ENCODE assay signal across 8 cellular contexts in genomic region chr20:43840382-43841070, GRCh38.
DNase-seq lines count a peak whose midpoint lies in the region; ATAC-seq and TF ChIP-seq lines count a peak whose summit lies in the region.

No MANE protein-coding gene starts in this region.

- H3K27me3 ChIP-seq in colonic mucosa: no peaks in the 10 kb centered on the region

- H3K36me3 Mint-ChIP-seq in T-cell: no peaks in the 10 kb centered on the region

- CTCF ChIA-PET in HEK293 (lab: Yijun Ruan, JAX) (interaction anchor here (0.6 to 1.3 kb wide), 13 partner anchors 13 to 1212 kb away, joined by 3 to 11 read pairs (median 4); no protein-coding TSS in a partner anchor), T-cell (lab: Charles Lee) (interaction anchor here (0.6 kb wide), 2 partner anchors 53 to 178 kb away, joined by 3 read pairs; no protein-coding TSS in a partner anchor)

- intact Hi-C loops in colonic mucosa (cut with DNase I): loop anchor here (10.0 kb wide), 1 partner anchor 234 kb away; no protein-coding TSS in a partner anchor

- peaks cover 0 to 10% of the 10 kb centered on the region in 2 donors for H3K27me3 Mint-ChIP-seq in T-cell

- TF ChIP-seq CTCF in HEK293 (tag by site-specific recombination; IDR thresholded peaks at IDR 0.05) (peak; percentile 19; the same call in 1 of the 2 replicates), colonic mucosa (IDR thresholded peaks at IDR 0.05) (no peak)

- H3K4me3 Mint-ChIP-seq in T-cell: no peak overlapping the region

- H3K4me1 ChIP-seq in HEK293 (ENCODE audit: control insufficient read depth, insufficient read depth, low read length): no peaks in the 10 kb centered on the region
- no peaks in the 10 kb centered on the region for H3K4me1 ChIP-seq in colonic mucosa

- POLR2A ChIA-PET in HEK293 (lab: Yijun Ruan, JAX) (no interaction called here), T-cell (lab: Charles Lee) (no interaction called here)

- H3K4me1 Mint-ChIP-seq in T-cell: peaks cover 26 to 43% (median 37%) of the 10 kb centered on the region in 3 donors

- ATAC-seq in T-cell (replicated peaks in 1 of 4) (peak; percentile 45 to 62 (median 58)), HG02840 (IDR thresholded peaks at IDR 0.05; ENCODE audit: low FRiP score, unreplicated experiment) (no peak), GM18502 (IDR thresholded peaks at IDR 0.05; ENCODE audit: poor library complexity, unreplicated experiment) (no peak)

- H3K27ac ChIP-seq in HEK293 (ENCODE audit: extremely low read depth, low read depth, low read length) (no peak overlapping the region), colonic mucosa (no peak overlapping the region)

- DNase-seq in CD1c-positive myeloid dendritic cell (ENCODE audit: extremely low spot score): peak; percentile 8
- peak in 29 of 34 experiments; percentile 6 to 43 (median 23) for DNase-seq in T-cell
- peak; percentile 19 for DNase-seq in colonic mucosa
- peak; percentile 26 for DNase-seq in stimulated activated CD4-positive, alpha-beta T cell treated with anti-CD3 and anti-CD28 coated beads, Interleukin-4, amount 100 ng/mL, for 1 hour
- no peak for DNase-seq in kidney glomerular epithelial cell (lab: John Stamatoyannopoulos, UW)

- no peak overlapping the region for H3K4me3 ChIP-seq in HEK293 (ENCODE audit: low read depth, low read length)
- H3K4me3 ChIP-seq in colonic mucosa: no peak overlapping the region

- H3K27ac Mint-ChIP-seq in T-cell: no peak overlapping the region

- H3K36me3 ChIP-seq in HEK293 (ENCODE audit: control insufficient read depth in 2 of 2, insufficient read depth in 1 of 2, low read length in 2 of 2) (no peaks in the 10 kb centered on the region), colonic mucosa (no peaks in the 10 kb centered on the region)

- H3K9ac ChIP-seq in colonic mucosa (ENCODE audit: low read depth in 2 of 2, low read length in 2 of 2): no peak overlapping the region

- H3K9me3 Mint-ChIP-seq in T-cell: no peaks in the 10 kb centered on the region

- H3K9me3 ChIP-seq in HEK293 (ENCODE audit: control insufficient read depth, insufficient read depth, low read depth, low read length) (no peaks in the 10 kb centered on the region), colonic mucosa (no peaks in the 10 kb centered on the region)

TF ChIP-seq in HEK293, 187 proteins besides CTCF, POLR2A, EP300 and RAD21:
- TF ChIP-seq KLF17 (tag by site-specific recombination; IDR thresholded peaks at IDR 0.05) (no peak), ZBTB17 (tag by site-specific recombination; IDR thresholded peaks at IDR 0.05) (peak; percentile 45; the same call in 1 of the 2 replicates), ZNF366 (tag by site-specific recombination; conservative IDR thresholded peaks at IDR 0.05) (peak; percentile 43; the same call in 1 of the 2 replicates), YY2 (tag by site-specific recombination; IDR thresholded peaks at IDR 0.05) (0 out of 2 replicates have a peak, but pooled peaks have one; percentile 37), ZIC2 (tag by site-specific recombination; IDR thresholded peaks at IDR 0.05) (peak; percentile 53), ZNF211 (tag by site-specific recombination; IDR thresholded peaks at IDR 0.05; ENCODE audit: low read depth) (no peak), KLF1 (tag by site-specific recombination; IDR thresholded peaks at IDR 0.05) (0 out of 2 replicates have a peak, but pooled peaks have one; percentile 12), ZNF777 (tag by site-specific recombination; IDR thresholded peaks at IDR 0.05; ENCODE audit: borderline replicate concordance) (no peak)
- TF ChIP-seq, protein P1, sequence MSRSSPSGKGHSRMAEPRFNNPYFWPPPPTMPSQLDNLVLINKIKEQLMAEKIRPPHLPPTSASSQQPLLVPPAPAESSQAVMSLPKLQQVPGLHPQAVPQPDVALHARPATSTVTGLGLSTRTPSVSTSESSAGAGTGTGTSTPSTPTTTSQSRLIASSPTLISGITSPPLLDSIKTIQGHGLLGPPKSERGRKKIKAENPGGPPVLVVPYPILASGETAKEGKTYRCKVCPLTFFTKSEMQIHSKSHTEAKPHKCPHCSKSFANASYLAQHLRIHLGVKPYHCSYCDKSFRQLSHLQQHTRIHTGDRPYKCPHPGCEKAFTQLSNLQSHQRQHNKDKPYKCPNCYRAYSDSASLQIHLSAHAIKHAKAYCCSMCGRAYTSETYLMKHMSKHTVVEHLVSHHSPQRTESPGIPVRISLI (tag by site-specific recombination; IDR thresholded peaks at IDR 0.05): no peak
- TF ChIP-seq, protein P2, sequence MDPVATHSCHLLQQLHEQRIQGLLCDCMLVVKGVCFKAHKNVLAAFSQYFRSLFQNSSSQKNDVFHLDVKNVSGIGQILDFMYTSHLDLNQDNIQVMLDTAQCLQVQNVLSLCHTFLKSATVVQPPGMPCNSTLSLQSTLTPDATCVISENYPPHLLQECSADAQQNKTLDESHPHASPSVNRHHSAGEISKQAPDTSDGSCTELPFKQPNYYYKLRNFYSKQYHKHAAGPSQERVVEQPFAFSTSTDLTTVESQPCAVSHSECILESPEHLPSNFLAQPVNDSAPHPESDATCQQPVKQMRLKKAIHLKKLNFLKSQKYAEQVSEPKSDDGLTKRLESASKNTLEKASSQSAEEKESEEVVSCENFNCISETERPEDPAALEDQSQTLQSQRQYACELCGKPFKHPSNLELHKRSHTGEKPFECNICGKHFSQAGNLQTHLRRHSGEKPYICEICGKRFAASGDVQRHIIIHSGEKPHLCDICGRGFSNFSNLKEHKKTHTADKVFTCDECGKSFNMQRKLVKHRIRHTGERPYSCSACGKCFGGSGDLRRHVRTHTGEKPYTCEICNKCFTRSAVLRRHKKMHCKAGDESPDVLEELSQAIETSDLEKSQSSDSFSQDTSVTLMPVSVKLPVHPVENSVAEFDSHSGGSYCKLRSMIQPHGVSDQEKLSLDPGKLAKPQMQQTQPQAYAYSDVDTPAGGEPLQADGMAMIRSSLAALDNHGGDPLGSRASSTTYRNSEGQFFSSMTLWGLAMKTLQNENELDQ (tag by site-specific recombination; IDR thresholded peaks at IDR 0.05; ENCODE audit: low read depth): no peak

Comparison
In these comparisons a context has a peak if more than half of its experiments do, and no peak if none do; other contexts are left out.
1. ATAC-seq: peak in T-cell (4 of 4); none in HG02840 (single experiment) and GM18502 (single experiment).